In genomic region chr17:42708588-42708987, GRCh38 we compare ENCODE assay signal across 29 cellular contexts. TPM values are rescaled to one million over a fixed set of nuclear protein-coding genes. Genes with fewer than 3 reads are reported as not detected.
"Had no signal": no experiment of that assay in that cellular context is flagged by ENCODE, and none has a peak within 500 bp of the region (broad histone marks: within the 10 kb centered on the region; RNA-seq: fewer than 3 reads in every experiment).

No MANE protein-coding gene starts in this region.

- H3K9ac ChIP-seq: SK-N-SH had no signal

- ATAC-seq: activated CD8-positive, alpha-beta T cell treated with anti-CD3 and anti-CD28 coated beads, Interleukin-2, amount 10 ng/mL, durations not matched to agents 7 days and 5 days; activated naive CD8-positive, alpha-beta T cell treated with anti-CD3 and anti-CD28 coated beads, Interleukin-2, amount 50 U/mL, for 24 hours; body of pancreas; Panc1; Right ventricle myocardium inferior; WTC11 had no signal

- DNase-seq: activated CD4-positive, alpha-beta T cell treated with anti-CD3 and anti-CD28 coated beads for 48 hours; activated CD4-positive, alpha-beta T cell treated with anti-CD3 and anti-CD28 coated beads, Interleukin-2, amount 50 U/mL, for 4 hours; activated CD4-positive, CD25-positive, alpha-beta regulatory T cell treated with anti-CD3 and anti-CD28 coated beads, Interleukin-2, amount 50 U/mL, for 72 hours; activated CD8-positive, alpha-beta memory T cell treated with anti-CD3 and anti-CD28 coated beads, Interleukin-2, amount 50 U/mL, for 48 hours; activated CD8-positive, alpha-beta T cell treated with anti-CD3 and anti-CD28 coated beads, Interleukin-2, amount 10 ng/mL, durations not matched to agents 7 days and 5 days; activated naive CD8-positive, alpha-beta T cell treated with anti-CD3 and anti-CD28 coated beads, Interleukin-2, amount 50 U/mL, for 24 hours; activated T-cell treated with anti-CD3 and anti-CD28 coated beads, Interleukin-2, amount 50 U/mL, for 1 hour; amniotic stem cell; body of pancreas; KG1; MG63; MV-4-11; NCI-H1092 treated with DMSO at 0.1 percent for 48 hours; NCI-H1417 treated with DMSO at 0.1 percent for 48 hours; NCI-H1694; NCI-H2029; NCI-H510A treated with DMSO at 0.1 percent for 48 hours; NCI-H69; RPMI8226; SJCRH30; SK-N-SH; SW 1271; T-helper 9 cell had no signal

- H3K27ac ChIP-seq: ascending aorta, body of pancreas, SJCRH30 had no signal

- H3K9me3 ChIP-seq: ascending aorta, body of pancreas, MG63, SJCRH30, SK-N-SH had no signal

- H3K4me3 Mint-ChIP-seq: activated CD8-positive, alpha-beta T cell treated with anti-CD3 and anti-CD28 coated beads, Interleukin-2, amount 10 ng/mL, durations not matched to agents 7 days and 5 days; activated naive CD4-positive, alpha-beta T cell treated with anti-CD3 and anti-CD28 coated beads, Interleukin-2, amount 50 U/mL, for 24 hours; activated naive CD8-positive, alpha-beta T cell treated with anti-CD3 and anti-CD28 coated beads, Interleukin-2, amount 50 U/mL, for 24 hours; WTC11 had no signal

- H3K4me3 ChIP-seq: ascending aorta, body of pancreas, MG63, SJCRH30 had no signal

- H3K27me3 Mint-ChIP-seq: activated naive CD4-positive, alpha-beta T cell treated with anti-CD3 and anti-CD28 coated beads, Interleukin-2, amount 50 U/mL, for 24 hours; activated naive CD8-positive, alpha-beta T cell treated with anti-CD3 and anti-CD28 coated beads, Interleukin-2, amount 50 U/mL, for 24 hours had no signal

- H3K4me1 Mint-ChIP-seq: WTC11 had no signal

- H3K4me1 ChIP-seq: ascending aorta, body of pancreas, SJCRH30 had no signal

- H3K9me3 Mint-ChIP-seq: activated naive CD4-positive, alpha-beta T cell treated with anti-CD3 and anti-CD28 coated beads, Interleukin-2, amount 50 U/mL, for 24 hours; activated naive CD8-positive, alpha-beta T cell treated with anti-CD3 and anti-CD28 coated beads, Interleukin-2, amount 50 U/mL, for 24 hours; WTC11 had no signal

- H3K27ac Mint-ChIP-seq: activated CD8-positive, alpha-beta T cell treated with anti-CD3 and anti-CD28 coated beads, Interleukin-2, amount 10 ng/mL, durations not matched to agents 7 days and 5 days; activated naive CD4-positive, alpha-beta T cell treated with anti-CD3 and anti-CD28 coated beads, Interleukin-2, amount 50 U/mL, for 24 hours; activated naive CD8-positive, alpha-beta T cell treated with anti-CD3 and anti-CD28 coated beads, Interleukin-2, amount 50 U/mL, for 24 hours; WTC11 had no signal

- H3K4me2 ChIP-seq: SK-N-SH had no signal

- H3K27me3 ChIP-seq: ascending aorta, body of pancreas, MG63, SJCRH30 had no signal

RNA-seq across cellular contexts. Expression of gene CCR10, which starts 26.9 kb away (rescaled TPM):
- total RNA-seq: bronchial epithelial cell had no signal
